In the genomic region with DNA sequence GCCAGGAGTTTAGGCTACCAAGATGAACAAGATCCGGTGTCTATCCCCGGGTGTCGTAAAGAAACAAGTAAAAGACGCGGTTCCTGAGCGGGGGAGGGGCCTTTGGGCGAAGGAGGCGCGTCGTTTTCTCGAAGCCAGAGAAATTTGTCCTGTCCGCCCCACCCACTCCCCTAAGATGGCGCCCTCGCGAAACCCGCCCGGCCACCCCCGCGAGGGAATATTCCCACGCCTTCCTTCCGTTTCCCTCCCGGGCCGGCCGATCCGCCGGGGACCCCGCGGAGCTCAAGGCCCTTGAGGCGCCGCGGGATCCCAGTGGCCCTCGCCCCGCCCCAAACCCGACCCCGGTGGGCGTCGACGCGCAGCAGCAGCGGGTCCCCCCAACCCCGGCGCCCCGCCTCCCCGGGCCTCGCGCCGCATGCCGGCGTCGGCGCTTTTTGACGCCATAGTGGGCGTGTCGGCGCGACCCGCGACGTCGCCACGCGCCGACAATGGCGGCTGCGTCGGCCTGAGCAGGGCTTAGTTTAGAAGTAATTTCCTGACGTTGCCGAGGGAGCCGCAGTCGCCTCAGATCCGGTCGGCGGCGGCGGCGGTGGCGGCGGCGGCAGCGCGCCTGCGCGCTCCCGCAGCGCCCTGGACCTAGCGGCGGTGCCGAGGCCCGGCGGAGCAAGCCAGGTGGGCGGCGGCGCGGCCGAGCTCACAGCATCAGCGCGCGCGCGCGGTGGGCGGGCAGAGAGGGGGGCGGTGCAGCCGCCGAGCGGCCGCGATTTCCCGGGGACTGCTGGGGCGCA, we compare ENCODE assay signal across 8 cellular contexts. TPM values are rescaled to one million over a fixed set of nuclear protein-coding genes. Genes with fewer than 3 reads are reported as not detected.
A peak's percentile ranks its signal among the peaks of the same experiment; 100 is the strongest.
DNase-seq lines count a peak whose midpoint lies in the region; ATAC-seq and TF ChIP-seq lines count a peak whose summit lies in the region.

No MANE protein-coding gene starts in this region.

- no peaks in the 10 kb centered on the region for H3K27me3 Mint-ChIP-seq in activated naive CD4-positive, alpha-beta T cell treated with anti-CD3 and anti-CD28 coated beads, Interleukin-2, amount 50 U/mL, for 24 hours

- DNase-seq in GM10248 (ENCODE audit: extremely low spot score) (peak; percentile 75), NB4 (ENCODE audit: low read depth) (peak; percentile 92), SK-N-MC (ENCODE audit: low read depth, low spot score) (peak; percentile 45), glomerular endothelial cell (ENCODE audit: extremely low read depth, low read depth, low spot score) (peak; percentile 39), occipital lobe (lab: John Stamatoyannopoulos, UW) (peak; percentile 78), suprapubic skin (ENCODE audit: low spot score in 2 of 2) (peak; percentile 88 to 89)

- H3K9me3 Mint-ChIP-seq in activated naive CD4-positive, alpha-beta T cell treated with anti-CD3 and anti-CD28 coated beads, Interleukin-2, amount 50 U/mL, for 24 hours = no peaks in the 10 kb centered on the region

- peak overlapping the region; percentile 93 for H3K27ac ChIP-seq in SK-N-MC
- H3K27ac ChIP-seq in suprapubic skin = peak overlapping the region; percentile 98

- no peak for TF ChIP-seq CTCF in GM10248 (IDR thresholded peaks at IDR 0.05; ENCODE audit: control extremely low read depth, extremely low read depth, low read depth, missing control alignments)
- TF ChIP-seq CTCF in NB4 (IDR thresholded peaks at IDR 0.05; ENCODE audit: low read depth, low read length) = no peak
- no peak for TF ChIP-seq CTCF in suprapubic skin (IDR thresholded peaks at IDR 0.05)

- peak overlapping the region; percentile 97 for H3K4me3 Mint-ChIP-seq in activated naive CD4-positive, alpha-beta T cell treated with anti-CD3 and anti-CD28 coated beads, Interleukin-2, amount 50 U/mL, for 24 hours

- TF ChIP-seq EP300 in suprapubic skin (IDR thresholded peaks at IDR 0.05) = no peak

- peaks cover 4% of the 10 kb centered on the region for H3K36me3 Mint-ChIP-seq in activated naive CD4-positive, alpha-beta T cell treated with anti-CD3 and anti-CD28 coated beads, Interleukin-2, amount 50 U/mL, for 24 hours

- H3K9ac ChIP-seq in SK-N-MC (ENCODE audit: insufficient read length) = peak overlapping the region; percentile 85

- H3K4me1 Mint-ChIP-seq in activated naive CD4-positive, alpha-beta T cell treated with anti-CD3 and anti-CD28 coated beads, Interleukin-2, amount 50 U/mL, for 24 hours = peaks cover 17% of the 10 kb centered on the region

- H3K36me3 ChIP-seq in SK-N-MC (ENCODE audit: insufficient read depth, low read length) (peaks cover 22% of the 10 kb centered on the region), suprapubic skin (peaks cover 5% of the 10 kb centered on the region)

- H3K4me1 ChIP-seq in suprapubic skin = peaks cover 9% of the 10 kb centered on the region

- H3K27ac Mint-ChIP-seq in activated naive CD4-positive, alpha-beta T cell treated with anti-CD3 and anti-CD28 coated beads, Interleukin-2, amount 50 U/mL, for 24 hours = peak overlapping the region; percentile 97

- peak; percentile 85 for ATAC-seq in HG02588 (IDR thresholded peaks at IDR 0.05; ENCODE audit: unreplicated experiment)

- POLR2A ChIA-PET in GM10248 (lab: Yijun Ruan, JAX) = interaction anchor here (0.6 kb wide), 1 partner anchor 22 kb away, joined by 4 read pairs; no protein-coding TSS in a partner anchor

- CTCF ChIA-PET in GM10248 (lab: Yijun Ruan, JAX) = no interaction called here

- TF ChIP-seq POLR2A in NB4 (IDR thresholded peaks at IDR 0.05; ENCODE audit: extremely low read depth, insufficient read length) (peak; percentile 63), suprapubic skin (IDR thresholded peaks at IDR 0.05) (no peak)

- H3K4me3 ChIP-seq in NB4 (ENCODE audit: low read depth, low read length) (peak overlapping the region; percentile 87), SK-N-MC (peak overlapping the region; percentile 80), suprapubic skin (peak overlapping the region; percentile 66)

- H3K27me3 ChIP-seq in suprapubic skin = no peaks in the 10 kb centered on the region

- H3K9me3 ChIP-seq in SK-N-MC (ENCODE audit: low read depth, low read length) (no peaks in the 10 kb centered on the region), suprapubic skin (no peaks in the 10 kb centered on the region)

- 50% methylated on average over 44 of the region's 110 CpGs for WGBS in suprapubic skin

RNA-seq across cellular contexts. Expression of a gene that starts 0.4 kb away (rescaled TPM):
- total RNA-seq in glomerular endothelial cell = 36.3 and 38.3 TPM in 2 replicates
- total RNA-seq in occipital lobe = 67.4 TPM
- 10 to 100 TPM; 32.6 to 49.1 (median 46.7) TPM for total RNA-seq in suprapubic skin

RNA-seq across cellular contexts. Expression of a gene that starts 9.2 kb away (rescaled TPM):
- total RNA-seq in glomerular endothelial cell (not detected in 2 replicates), occipital lobe (not detected), suprapubic skin (not detected)

RNA-seq across cellular contexts. Expression of a gene that starts 35.1 kb away (rescaled TPM):
- total RNA-seq in glomerular endothelial cell (not detected in 2 replicates), occipital lobe (not detected), suprapubic skin (not detected)

Comparison
In these comparisons a context has a peak if more than half of its experiments do, and no peak if none do; other contexts are left out.
1. Peak in every context shown above with its lines: DNase-seq, ATAC-seq, H3K4me3 ChIP-seq and H3K27ac ChIP-seq.
2. DNase-seq: peak in every context shown above with its lines; median percentile 92 in NB4; 88 in suprapubic skin; 78 in occipital lobe; 75 in GM10248; 45 in SK-N-MC; 39 in glomerular endothelial cell.